Comparison of ENCODE assay signal across 17 cellular contexts in genomic region chr13:30179547-30180256, GRCh38.
"Had no signal": no experiment of that assay in that cellular context is flagged by ENCODE, and none has a peak within 500 bp of the region (broad histone marks: within the 10 kb centered on the region; RNA-seq: fewer than 3 reads in every experiment).

No MANE protein-coding gene starts in this region.

- H3K4me1 ChIP-seq: body of pancreas, esophagus squamous epithelium, right atrium auricular region, thyroid gland, vagina had no signal

- H3K9me3 ChIP-seq: body of pancreas, esophagus squamous epithelium, right atrium auricular region, thyroid gland, vagina had no signal

- DNase-seq: activated B cell treated with CpG ODN at 0.5 μM for 24 hours; activated CD4-positive, alpha-beta T cell treated with anti-CD3 and anti-CD28 coated beads for 48 hours; activated CD8-positive, alpha-beta memory T cell treated with anti-CD3 and anti-CD28 coated beads, Interleukin-2, amount 50 U/mL, for 4 hours; activated CD8-positive, alpha-beta T cell treated with anti-CD3 and anti-CD28 coated beads, Interleukin-2, amount 10 ng/mL, durations not matched to agents 7 days and 5 days; activated gamma-delta T cell treated with Interleukin-2 at 50 U/mL for 16 hours; amniotic stem cell; body of pancreas; effector CD4-positive, alpha-beta T cell; esophagus squamous epithelium; glutamatergic neuron; stimulated activated CD4-positive, alpha-beta T cell treated with anti-CD3 and anti-CD28 coated beads, Interleukin-4, amount 100 ng/mL, for 1 hour; stimulated activated naive B cell treated with anti-CD40 and anti-IgM and Interleukin-4, amounts not matched to agents 10 μg/mL and 1 μg/mL and 100 μg/mL, for 72 hours; thyroid gland had no signal

- FAIRE-seq: endothelial cell of umbilical vein had no signal

- H3K4me3 ChIP-seq: body of pancreas, coronary artery, esophagus squamous epithelium, right atrium auricular region, thyroid gland, vagina had no signal

- H3K27me3 ChIP-seq: body of pancreas, esophagus squamous epithelium, right atrium auricular region, thyroid gland, vagina had no signal

- H3K27ac ChIP-seq: body of pancreas, coronary artery, esophagus squamous epithelium, right atrium auricular region, thyroid gland, vagina had no signal

- H3K36me3 ChIP-seq: esophagus squamous epithelium, right atrium auricular region, thyroid gland, vagina had no signal
